11 cellular contexts compared by ENCODE assay signal in genomic region chr6:53862517-53863457, GRCh38.
A peak's percentile ranks its signal among the peaks of the same experiment; 100 is the strongest.
DNase-seq lines count a peak whose midpoint lies in the region; ATAC-seq and TF ChIP-seq lines count a peak whose summit lies in the region.
"Had no signal": no experiment of that assay in that cellular context is flagged by ENCODE, and none has a peak within 500 bp of the region (broad histone marks: within the 10 kb centered on the region; RNA-seq: fewer than 3 reads in every experiment).

No MANE protein-coding gene starts in this region.

- no peak for ATAC-seq in HG03571 (IDR thresholded peaks at IDR 0.05; ENCODE audit: unreplicated experiment)

- H3K4me1 Mint-ChIP-seq in nephron = peaks cover 31% of the 10 kb centered on the region

- POLR2A ChIA-PET in AG04449 (lab: Yijun Ruan, JAX) = interaction anchor here (0.9 kb wide), 1 partner anchor 68 kb away, joined by 4 read pairs; the partner anchor contains the start of gene LRRC1

- no peak overlapping the region for H3K4me3 ChIP-seq in AG04449 (ENCODE audit: low read depth, low read length)
- H3K4me3 ChIP-seq in epithelial cell of esophagus (ENCODE audit: low read length) = no peak overlapping the region
- H3K4me3 ChIP-seq: BLaER1, GM12878 had no signal

- no peak overlapping the region for H3K4me3 Mint-ChIP-seq in nephron

- H3K9me3 Mint-ChIP-seq in nephron = no peaks in the 10 kb centered on the region
- H3K9me3 Mint-ChIP-seq: activated T-helper 2 cell treated with anti-CD3 and anti-CD28 coated beads, Interferon-gamma antibody, Interleukin-2, Interleukin-4, amounts not matched to agents 10 μg/mL and 5 μg/mL and 100 μg/mL, durations not matched to agents 14 hours and 24 hours and 36 hours had no signal

- H3K27me3 Mint-ChIP-seq in nephron (ENCODE audit: low read depth) = no peaks in the 10 kb centered on the region

- DNase-seq in AG04449 (ENCODE audit: low read depth, low spot score) (peak; percentile 37), NCI-H2171 treated with DMSO at 0.1 percent for 48 hours (lab: John Stamatoyannopoulos, UW) (peak; percentile 64), epithelial cell of esophagus (ENCODE audit: low read depth) (peak; percentile 70), SHP77 (lab: John Stamatoyannopoulos, UW) (no peak)
- DNase-seq in stimulated activated CD4-positive, alpha-beta T cell treated with anti-CD3 and anti-CD28 coated beads, Interleukin-4, amount 100 ng/mL, for 4 hours = no peak
- DNase-seq in activated CD8-positive, alpha-beta memory T cell treated with anti-CD3 and anti-CD28 coated beads, Interleukin-2, amount 50 U/mL, for 4 hours = no peak

- CTCF ChIA-PET in AG04449 (lab: Yijun Ruan, JAX) = interaction anchor here (1.5 kb wide), 1 partner anchor 93 kb away, joined by 3 read pairs; no protein-coding TSS in a partner anchor

- H3K27ac Mint-ChIP-seq in nephron = peak overlapping the region; percentile 26 to 87 (median 78)
- H3K27ac Mint-ChIP-seq: activated T-helper 2 cell treated with anti-CD3 and anti-CD28 coated beads, Interferon-gamma antibody, Interleukin-2, Interleukin-4, amounts not matched to agents 10 μg/mL and 5 μg/mL and 100 μg/mL, durations not matched to agents 14 hours and 24 hours and 36 hours had no signal

- H3K36me3 Mint-ChIP-seq in nephron (ENCODE audit: low read depth) = no peaks in the 10 kb centered on the region

- TF ChIP-seq CTCF in AG04449 (IDR thresholded peaks at IDR 0.05; ENCODE audit: insufficient read depth, low read length, missing control alignments) (no peak), epithelial cell of esophagus (IDR thresholded peaks at IDR 0.05; ENCODE audit: insufficient read depth, low read depth, low read length, missing control alignments) (no peak), nephron (IDR thresholded peaks at IDR 0.05; ENCODE audit: unreplicated experiment in 3 of 3) (no peak)

Comparison
In these comparisons a context has a peak if more than half of its experiments do, and no peak if none do; other contexts are left out.
1. DNase-seq: peak in AG04449 (single experiment), NCI-H2171 treated with DMSO at 0.1 percent for 48 hours (single experiment) and epithelial cell of esophagus (single experiment); none in SHP77 (0 of 2), stimulated activated CD4-positive, alpha-beta T cell treated with anti-CD3 and anti-CD28 coated beads, Interleukin-4, amount 100 ng/mL, for 4 hours (0 of 2) and activated CD8-positive, alpha-beta memory T cell treated with anti-CD3 and anti-CD28 coated beads, Interleukin-2, amount 50 U/mL, for 4 hours (single experiment).